ENCODE assay signal across 8 cellular contexts in genomic region chr7:55572378-55573233, GRCh38. TPM values are rescaled to one million over a fixed set of nuclear protein-coding genes. Genes with fewer than 3 reads are reported as not detected.
DNase-seq lines count a peak whose midpoint lies in the region; ATAC-seq and TF ChIP-seq lines count a peak whose summit lies in the region.

A gene with protein sequence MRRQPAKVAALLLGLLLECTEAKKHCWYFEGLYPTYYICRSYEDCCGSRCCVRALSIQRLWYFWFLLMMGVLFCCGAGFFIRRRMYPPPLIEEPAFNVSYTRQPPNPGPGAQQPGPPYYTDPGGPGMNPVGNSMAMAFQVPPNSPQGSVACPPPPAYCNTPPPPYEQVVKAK (minus strand): TSS chr7:55572502. CDS start chr7:55572324, 178 bp downstream.

- DNase-seq in Ammon's horn (ENCODE audit: low spot score), result peak; percentile 78
- DNase-seq in NCI-H526 treated with DMSO at 0.1 percent for 48 hours (lab: John Stamatoyannopoulos, UW), result peak; percentile 46
- DNase-seq in activated CD8-positive, alpha-beta memory T cell treated with anti-CD3 and anti-CD28 coated beads for 24 hours, result peak; percentile 83
- peak; percentile 29 to 46 (median 34) for DNase-seq in effector memory CD4-positive, alpha-beta T cell
- DNase-seq in lower lobe of right lung, result peak; percentile 73
- peak in 2 of 3 experiments; percentile 40 to 45 for DNase-seq in stimulated activated CD4-positive, alpha-beta T cell treated with anti-CD3 and anti-CD28 coated beads, TNF-alpha, amount 100 ng/mL, for 4 hours (ENCODE audit: low read depth in 3 of 3)

- intact Hi-C loops in lower lobe of right lung (cut with DNase I), result no loop called here

- peak within 1 kb of the TSS; percentile 97 for H3K4me3 ChIP-seq in effector memory CD4-positive, alpha-beta T cell (ENCODE audit: insufficient read depth, low read depth, low read length, poor library complexity, severe bottlenecking)
- peak within 1 kb of the TSS; percentile 99 for H3K4me3 ChIP-seq in lower lobe of right lung

- peak; percentile 31 for ATAC-seq in GM19043 (IDR thresholded peaks at IDR 0.05; ENCODE audit: low read depth, unreplicated experiment)
- ATAC-seq in HG03175 (IDR thresholded peaks at IDR 0.05; ENCODE audit: unreplicated experiment), result peak; percentile 49
- ATAC-seq in lower lobe of right lung, result peak; percentile 91 to 93

- no peaks in the 10 kb centered on the region for H3K9me3 ChIP-seq in effector memory CD4-positive, alpha-beta T cell (ENCODE audit: control insufficient read depth, low read length)
- H3K9me3 ChIP-seq in lower lobe of right lung, result no peaks in the 10 kb centered on the region

- H3K27ac ChIP-seq in effector memory CD4-positive, alpha-beta T cell (ENCODE audit: insufficient read depth, low read length, poor library complexity, severe bottlenecking), result peak within 1 kb of the TSS; percentile 84
- H3K27ac ChIP-seq in lower lobe of right lung, result peak within 1 kb of the TSS; percentile 90

- H3K27me3 ChIP-seq in effector memory CD4-positive, alpha-beta T cell (replicated peaks; ENCODE audit: control insufficient read depth, insufficient read depth, low read length, poor library complexity, severe bottlenecking), result no peaks in the 10 kb centered on the region
- H3K27me3 ChIP-seq in lower lobe of right lung (ENCODE audit: low read depth), result no peaks in the 10 kb centered on the region

- no peak for TF ChIP-seq CTCF in lower lobe of right lung (IDR thresholded peaks at IDR 0.05)

- no peaks in the 10 kb centered on the region for H3K36me3 ChIP-seq in effector memory CD4-positive, alpha-beta T cell (ENCODE audit: control insufficient read depth, insufficient read depth, low read length)
- no peaks in the 10 kb centered on the region for H3K36me3 ChIP-seq in lower lobe of right lung

- peaks cover 43% of the 10 kb centered on the region for H3K4me1 ChIP-seq in effector memory CD4-positive, alpha-beta T cell (ENCODE audit: control insufficient read depth, insufficient read depth, low read length, poor library complexity, severe bottlenecking)
- H3K4me1 ChIP-seq in lower lobe of right lung, result peaks cover 50% of the 10 kb centered on the region

RNA-seq across cellular contexts. Expression of the gene that starts here (rescaled TPM):
- 66.2 TPM for total RNA-seq in lower lobe of right lung

Comparison
In these comparisons a context has a peak if more than half of its experiments do, and no peak if none do; other contexts are left out.
1. Peak in every context shown above with its lines: DNase-seq, ATAC-seq, H3K4me3 ChIP-seq and H3K27ac ChIP-seq.
2. ATAC-seq: peak in every context shown above with its lines; median percentile 92 in lower lobe of right lung; 49 in HG03175; 31 in GM19043.